8 cellular contexts compared by ENCODE assay signal in the genomic region with DNA sequence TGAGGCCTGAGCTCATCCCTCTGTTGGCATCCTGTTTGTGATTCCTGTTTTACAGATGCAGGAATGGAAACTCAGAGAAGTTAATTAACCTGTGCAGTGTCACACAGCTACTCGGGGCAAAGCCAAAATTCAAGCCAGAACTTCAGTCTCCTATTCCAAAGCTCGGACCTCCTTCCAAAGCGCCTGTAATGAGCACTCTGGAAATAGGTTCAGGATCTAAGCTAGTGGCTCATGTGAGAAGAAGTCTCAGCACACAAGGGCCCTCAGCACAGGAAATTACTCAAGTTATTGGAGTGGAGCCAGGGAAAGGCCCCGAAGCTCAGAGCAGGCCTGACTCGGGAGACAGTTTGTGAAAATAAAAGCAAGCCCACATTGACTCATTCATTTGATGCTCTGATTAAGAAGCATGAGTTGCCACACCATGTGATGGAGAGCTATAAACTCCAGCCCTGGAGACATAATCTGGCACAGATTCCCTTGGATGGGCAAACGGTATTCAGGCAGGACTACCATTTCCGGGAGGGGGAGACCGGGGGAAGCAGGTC. TPM values are rescaled to one million over a fixed set of nuclear protein-coding genes. Genes with fewer than 3 reads are reported as not detected.
DNase-seq lines count a peak whose midpoint lies in the region; TF ChIP-seq lines count a peak whose summit lies in the region.

No MANE protein-coding gene starts in this region.

- DNase-seq in Daoy (ENCODE audit: low read depth) (peak; percentile 98), NCI-H2029 (lab: John Stamatoyannopoulos, UW) (peak; percentile 78), colonic mucosa (peak; percentile 67), mesothelial cell of epicardium (ENCODE audit: low spot score in 2 of 2, unreplicated experiment in 2 of 2) (no peak), COR-L47 (lab: John Stamatoyannopoulos, UW) (no peak)
- peak; percentile 23 for DNase-seq in activated CD4-positive, alpha-beta T cell treated with anti-CD3 and anti-CD28 coated beads, Interleukin-2, amount 10 ng/mL, durations not matched to agents 7 days and 5 days
- DNase-seq in stimulated activated CD8-positive, alpha-beta memory T cell treated with anti-CD3 and anti-CD28 coated beads, Interleukin-7, amount 100 ng/mL, for 4 hours (ENCODE audit: low read depth in 2 of 2): peak; percentile 45 to 58

- no peaks in the 10 kb centered on the region for H3K9me3 Mint-ChIP-seq in activated CD4-positive, alpha-beta T cell treated with anti-CD3 and anti-CD28 coated beads, Interleukin-2, amount 10 ng/mL, durations not matched to agents 7 days and 5 days
- no peaks in the 10 kb centered on the region for H3K9me3 Mint-ChIP-seq in mesothelial cell of epicardium

- no peak overlapping the region for H3K4me3 Mint-ChIP-seq in activated CD4-positive, alpha-beta T cell treated with anti-CD3 and anti-CD28 coated beads, Interleukin-2, amount 10 ng/mL, durations not matched to agents 7 days and 5 days
- no peak overlapping the region for H3K4me3 Mint-ChIP-seq in mesothelial cell of epicardium

- POLR2A ChIA-PET in HEK293 (lab: Yijun Ruan, JAX): interaction anchor here (0.8 to 1.4 kb wide), 7 partner anchors 13 to 413 kb away, joined by 3 to 6 read pairs (median 4); a partner anchor contains a TSS
- POLR2A ChIA-PET in activated CD4-positive, alpha-beta T cell treated with anti-CD3 and anti-CD28 coated beads, Interleukin-2, amount 10 ng/mL, durations not matched to agents 7 days and 5 days (lab: Charles Lee): no interaction called here

- H3K36me3 ChIP-seq in HEK293 (ENCODE audit: control insufficient read depth in 2 of 2, insufficient read depth in 1 of 2, low read length in 2 of 2): no peaks in the 10 kb centered on the region
- H3K36me3 ChIP-seq in colonic mucosa: no peaks in the 10 kb centered on the region

- no peaks in the 10 kb centered on the region for H3K9me3 ChIP-seq in HEK293 (ENCODE audit: control insufficient read depth, insufficient read depth, low read depth, low read length)
- no peaks in the 10 kb centered on the region for H3K9me3 ChIP-seq in colonic mucosa

- intact Hi-C loops in colonic mucosa (cut with DNase I): no loop called here

- H3K27ac ChIP-seq in HEK293 (ENCODE audit: extremely low read depth, low read depth, low read length) (peak overlapping the region; percentile 62), colonic mucosa (peak overlapping the region; percentile 54)

- H3K4me3 ChIP-seq in HEK293 (ENCODE audit: low read depth, low read length): no peak overlapping the region
- no peak overlapping the region for H3K4me3 ChIP-seq in colonic mucosa

- peak overlapping the region; percentile 0 for H3K27ac Mint-ChIP-seq in activated CD4-positive, alpha-beta T cell treated with anti-CD3 and anti-CD28 coated beads, Interleukin-2, amount 10 ng/mL, durations not matched to agents 7 days and 5 days
- H3K27ac Mint-ChIP-seq in mesothelial cell of epicardium: peak overlapping the region; percentile 65

- no peaks in the 10 kb centered on the region for H3K27me3 Mint-ChIP-seq in activated CD4-positive, alpha-beta T cell treated with anti-CD3 and anti-CD28 coated beads, Interleukin-2, amount 10 ng/mL, durations not matched to agents 7 days and 5 days
- H3K27me3 Mint-ChIP-seq in mesothelial cell of epicardium (ENCODE audit: low read depth): no peaks in the 10 kb centered on the region

- peaks cover 24% of the 10 kb centered on the region for H3K4me1 Mint-ChIP-seq in activated CD4-positive, alpha-beta T cell treated with anti-CD3 and anti-CD28 coated beads, Interleukin-2, amount 10 ng/mL, durations not matched to agents 7 days and 5 days
- H3K4me1 Mint-ChIP-seq in mesothelial cell of epicardium: peaks cover 39% of the 10 kb centered on the region

- H3K4me1 ChIP-seq in HEK293 (ENCODE audit: control insufficient read depth, insufficient read depth, low read length): peaks cover 14% of the 10 kb centered on the region
- H3K4me1 ChIP-seq in colonic mucosa: no peaks in the 10 kb centered on the region

- no peaks in the 10 kb centered on the region for H3K27me3 ChIP-seq in colonic mucosa

- peak overlapping the region in 1 of 2 donors; percentile 32 for H3K9ac ChIP-seq in colonic mucosa (ENCODE audit: low read depth in 2 of 2, low read length in 2 of 2)

- H3K36me3 Mint-ChIP-seq in activated CD4-positive, alpha-beta T cell treated with anti-CD3 and anti-CD28 coated beads, Interleukin-2, amount 10 ng/mL, durations not matched to agents 7 days and 5 days (ENCODE audit: low read depth): no peaks in the 10 kb centered on the region
- H3K36me3 Mint-ChIP-seq in mesothelial cell of epicardium: no peaks in the 10 kb centered on the region

- no peak for TF ChIP-seq CTCF in HEK293 (tag by site-specific recombination; IDR thresholded peaks at IDR 0.05)
- no peak for TF ChIP-seq CTCF in colonic mucosa (IDR thresholded peaks at IDR 0.05)
- no peak for TF ChIP-seq CTCF in mesothelial cell of epicardium (IDR thresholded peaks at IDR 0.05; ENCODE audit: unreplicated experiment)

- CTCF ChIA-PET in HEK293 (lab: Yijun Ruan, JAX): interaction anchor here (0.6 to 4.6 kb wide), 8 partner anchors 15 to 593 kb away, joined by 3 to 32 read pairs (median 4); no protein-coding TSS in a partner anchor
- CTCF ChIA-PET in activated CD4-positive, alpha-beta T cell treated with anti-CD3 and anti-CD28 coated beads, Interleukin-2, amount 10 ng/mL, durations not matched to agents 7 days and 5 days (lab: Charles Lee): interaction anchor here (0.7 to 1.8 kb wide), 8 partner anchors 11 to 96 kb away, joined by 3 to 9 read pairs (median 3); no protein-coding TSS in a partner anchor

TF ChIP-seq in HEK293, 187 proteins besides CTCF, POLR2A, EP300 and RAD21 (continues in another document):
- TF ChIP-seq ZIC2 (tag by site-specific recombination; IDR thresholded peaks at IDR 0.05) (no peak), SALL2 (tag by site-specific recombination; IDR thresholded peaks at IDR 0.05; ENCODE audit: borderline replicate concordance) (no peak), ZNF558 (tag by site-specific recombination; IDR thresholded peaks at IDR 0.05) (0 out of 2 replicates have a peak, but pooled peaks have one; percentile 72), ZNF548 (tag by site-specific recombination; IDR thresholded peaks at IDR 0.05) (no peak), ZNF366 (tag by site-specific recombination; conservative IDR thresholded peaks at IDR 0.05) (peak; percentile 90), ZNF112 (tag by site-specific recombination; IDR thresholded peaks at IDR 0.05) (no peak), ZNF670 (tag by site-specific recombination; IDR thresholded peaks at IDR 0.05; ENCODE audit: low read depth) (no peak)
- TF ChIP-seq, protein P1, sequence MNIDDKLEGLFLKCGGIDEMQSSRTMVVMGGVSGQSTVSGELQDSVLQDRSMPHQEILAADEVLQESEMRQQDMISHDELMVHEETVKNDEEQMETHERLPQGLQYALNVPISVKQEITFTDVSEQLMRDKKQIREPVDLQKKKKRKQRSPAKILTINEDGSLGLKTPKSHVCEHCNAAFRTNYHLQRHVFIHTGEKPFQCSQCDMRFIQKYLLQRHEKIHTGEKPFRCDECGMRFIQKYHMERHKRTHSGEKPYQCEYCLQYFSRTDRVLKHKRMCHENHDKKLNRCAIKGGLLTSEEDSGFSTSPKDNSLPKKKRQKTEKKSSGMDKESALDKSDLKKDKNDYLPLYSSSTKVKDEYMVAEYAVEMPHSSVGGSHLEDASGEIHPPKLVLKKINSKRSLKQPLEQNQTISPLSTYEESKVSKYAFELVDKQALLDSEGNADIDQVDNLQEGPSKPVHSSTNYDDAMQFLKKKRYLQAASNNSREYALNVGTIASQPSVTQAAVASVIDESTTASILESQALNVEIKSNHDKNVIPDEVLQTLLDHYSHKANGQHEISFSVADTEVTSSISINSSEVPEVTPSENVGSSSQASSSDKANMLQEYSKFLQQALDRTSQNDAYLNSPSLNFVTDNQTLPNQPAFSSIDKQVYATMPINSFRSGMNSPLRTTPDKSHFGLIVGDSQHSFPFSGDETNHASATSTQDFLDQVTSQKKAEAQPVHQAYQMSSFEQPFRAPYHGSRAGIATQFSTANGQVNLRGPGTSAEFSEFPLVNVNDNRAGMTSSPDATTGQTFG (tag by site-specific recombination; IDR thresholded peaks at IDR 0.05; ENCODE audit: borderline replicate concordance): no peak
- TF ChIP-seq, protein P2, sequence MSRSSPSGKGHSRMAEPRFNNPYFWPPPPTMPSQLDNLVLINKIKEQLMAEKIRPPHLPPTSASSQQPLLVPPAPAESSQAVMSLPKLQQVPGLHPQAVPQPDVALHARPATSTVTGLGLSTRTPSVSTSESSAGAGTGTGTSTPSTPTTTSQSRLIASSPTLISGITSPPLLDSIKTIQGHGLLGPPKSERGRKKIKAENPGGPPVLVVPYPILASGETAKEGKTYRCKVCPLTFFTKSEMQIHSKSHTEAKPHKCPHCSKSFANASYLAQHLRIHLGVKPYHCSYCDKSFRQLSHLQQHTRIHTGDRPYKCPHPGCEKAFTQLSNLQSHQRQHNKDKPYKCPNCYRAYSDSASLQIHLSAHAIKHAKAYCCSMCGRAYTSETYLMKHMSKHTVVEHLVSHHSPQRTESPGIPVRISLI (tag by site-specific recombination; IDR thresholded peaks at IDR 0.05): no peak
- TF ChIP-seq, protein P3, sequence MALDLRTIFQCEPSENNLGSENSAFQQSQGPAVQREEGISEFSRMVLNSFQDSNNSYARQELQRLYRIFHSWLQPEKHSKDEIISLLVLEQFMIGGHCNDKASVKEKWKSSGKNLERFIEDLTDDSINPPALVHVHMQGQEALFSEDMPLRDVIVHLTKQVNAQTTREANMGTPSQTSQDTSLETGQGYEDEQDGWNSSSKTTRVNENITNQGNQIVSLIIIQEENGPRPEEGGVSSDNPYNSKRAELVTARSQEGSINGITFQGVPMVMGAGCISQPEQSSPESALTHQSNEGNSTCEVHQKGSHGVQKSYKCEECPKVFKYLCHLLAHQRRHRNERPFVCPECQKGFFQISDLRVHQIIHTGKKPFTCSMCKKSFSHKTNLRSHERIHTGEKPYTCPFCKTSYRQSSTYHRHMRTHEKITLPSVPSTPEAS (tag by site-specific recombination; IDR thresholded peaks at IDR 0.05): no peak

RNA-seq across cellular contexts. Expression of a gene that starts 50.6 kb away (rescaled TPM):
- total RNA-seq in Daoy (2014; rRNA removed; shearing (Covaris generic)): 10.9 and 13.8 TPM in 2 replicates
- total RNA-seq in activated CD4-positive, alpha-beta T cell treated with anti-CD3 and anti-CD28 coated beads, Interleukin-2, amount 10 ng/mL, durations not matched to agents 7 days and 5 days: 10 to 100 TPM; 24.7 to 26.8 TPM
- 10 to 100 TPM; 13.7 to 20.0 TPM for total RNA-seq in colonic mucosa
- 6.6 to 8.0 TPM (median 7.2 TPM) in 3 replicates for total RNA-seq in mesothelial cell of epicardium

Comparison
In these comparisons a context has a peak if more than half of its experiments do, and no peak if none do; other contexts are left out.
1. DNase-seq: peak in Daoy (single experiment), NCI-H2029 (single experiment), activated CD4-positive, alpha-beta T cell treated with anti-CD3 and anti-CD28 coated beads, Interleukin-2, amount 10 ng/mL, durations not matched to agents 7 days and 5 days (single experiment), colonic mucosa (single experiment) and stimulated activated CD8-positive, alpha-beta memory T cell treated with anti-CD3 and anti-CD28 coated beads, Interleukin-7, amount 100 ng/mL, for 4 hours (2 of 2); none in mesothelial cell of epicardium (0 of 2) and COR-L47 (single experiment).